19 cellular contexts compared by ENCODE assay signal in the genomic region with DNA sequence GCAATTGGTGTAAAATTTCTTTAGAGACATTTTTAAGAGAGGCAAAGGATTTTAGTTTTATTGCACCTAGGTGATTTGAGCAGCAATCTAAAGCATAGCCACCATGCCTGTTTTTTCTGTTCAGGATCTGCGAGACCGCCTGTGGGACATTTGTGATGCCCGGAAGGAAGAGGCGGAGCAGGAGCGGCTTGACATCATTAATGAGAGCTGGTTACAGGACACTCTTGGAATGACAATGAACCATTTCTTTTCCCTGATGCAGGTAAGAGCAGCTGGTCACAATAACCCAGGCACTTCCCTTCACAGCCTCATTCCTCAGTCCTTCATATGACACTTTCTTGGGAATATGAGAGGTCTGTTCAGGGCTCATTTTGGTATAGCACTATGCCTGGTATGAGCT.
"Had no signal": no experiment of that assay in that cellular context is flagged by ENCODE, and none has a peak within 500 bp of the region (broad histone marks: within the 10 kb centered on the region; RNA-seq: fewer than 3 reads in every experiment).

No MANE protein-coding gene starts in this region.

- H3K27me3 ChIP-seq: foreskin keratinocyte, ovary, right atrium auricular region, sigmoid colon, suprapubic skin, thyroid gland, upper lobe of left lung, uterus had no signal

- H3K4me1 ChIP-seq: foreskin keratinocyte, right atrium auricular region, sigmoid colon, suprapubic skin, thyroid gland, upper lobe of left lung, uterus had no signal

- DNase-seq: erythroblast; foreskin keratinocyte; mammary epithelial cell; mucosa of descending colon; naive thymus-derived CD8-positive, alpha-beta T cell; nucleus accumbens; ovary; sigmoid colon; stimulated activated CD4-positive, alpha-beta T cell treated with anti-CD3 and anti-CD28 coated beads, Interleukin-12 subunit alpha, Interleukin-12 subunit beta, amount 100 ng/mL, for 4 hours; stimulated activated naive CD8-positive, alpha-beta T cell treated with anti-CD3 and anti-CD28 coated beads, Interleukin-15, Interleukin-2, amounts not matched to agents 100 U/mL and 50 U/mL, for 24 hours; thyroid gland; upper lobe of left lung; uterus had no signal

- FAIRE-seq: endothelial cell of umbilical vein, islet of Langerhans had no signal

- H3K4me3 ChIP-seq: mucosa of descending colon, ovary, right atrium auricular region, sigmoid colon, skin epidermis, suprapubic skin, thyroid gland, upper lobe of left lung, uterus had no signal

- H3K36me3 ChIP-seq: ovary, right atrium auricular region, sigmoid colon, suprapubic skin, thyroid gland, upper lobe of left lung, uterus had no signal

- H3K27ac ChIP-seq: foreskin keratinocyte, ovary, right atrium auricular region, sigmoid colon, skin epidermis, suprapubic skin, thyroid gland, upper lobe of left lung, uterus had no signal

- H3K9me3 ChIP-seq: mucosa of descending colon, ovary, right atrium auricular region, sigmoid colon, suprapubic skin, thyroid gland, upper lobe of left lung, uterus had no signal

- ATAC-seq: foreskin keratinocyte; left lobe of liver; mucosa of descending colon; naive thymus-derived CD8-positive, alpha-beta T cell; stimulated activated naive CD8-positive, alpha-beta T cell treated with anti-CD3 and anti-CD28 coated beads, Interleukin-15, Interleukin-2, amounts not matched to agents 100 U/mL and 50 U/mL, for 24 hours had no signal
